ENCODE assay signal across 25 cellular contexts in the genomic region with DNA sequence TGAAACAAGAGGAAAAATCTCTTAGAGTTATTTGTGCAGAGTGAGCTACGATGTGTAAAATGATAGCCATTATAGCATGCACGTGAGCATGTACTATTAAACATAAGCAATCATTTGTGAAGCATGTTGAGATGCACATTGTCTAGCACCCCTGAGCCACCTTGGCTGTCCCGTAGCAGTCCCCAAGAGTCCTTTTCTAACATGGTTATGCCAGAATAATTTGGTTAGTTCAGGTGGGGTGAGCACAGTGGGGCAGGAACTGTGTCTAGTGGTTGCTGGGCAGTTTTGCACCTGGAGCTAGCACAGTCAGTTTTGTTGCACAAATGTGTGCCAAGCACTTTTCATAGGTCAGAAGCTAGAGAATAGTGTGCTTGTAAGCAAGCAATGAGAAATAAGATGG.
DNase-seq lines count a peak whose midpoint lies in the region; ATAC-seq and TF ChIP-seq lines count a peak whose summit lies in the region.
"Had no signal": no experiment of that assay in that cellular context is flagged by ENCODE, and none has a peak within 500 bp of the region (broad histone marks: within the 10 kb centered on the region; RNA-seq: fewer than 3 reads in every experiment).

No MANE protein-coding gene starts in this region.

- peak overlapping the region; percentile 83 for H3K27ac Mint-ChIP-seq in CD4-positive, alpha-beta T cell
- H3K27ac Mint-ChIP-seq in CD8-positive, alpha-beta memory T cell: peak overlapping the region; percentile 77 to 99 (median 98)
- peak overlapping the region; percentile 90 for H3K27ac Mint-ChIP-seq in activated T-helper 2 cell treated with anti-CD3 and anti-CD28 coated beads, Interferon-gamma antibody, Interleukin-2, Interleukin-4, amounts not matched to agents 10 μg/mL and 5 μg/mL and 100 μg/mL, durations not matched to agents 14 hours and 24 hours and 36 hours
- no peak overlapping the region for H3K27ac Mint-ChIP-seq in Calu3 (ENCODE audit: unreplicated experiment)
- H3K27ac Mint-ChIP-seq: CD4-positive, CD25-positive, alpha-beta regulatory T cell; mesothelial cell of epicardium had no signal

- CTCF ChIA-PET in CD4-positive, alpha-beta T cell (lab: Charles Lee): interaction anchor here (0.6 to 1.1 kb wide), 3 partner anchors 18 to 312 kb away, joined by 3 read pairs; no protein-coding TSS in a partner anchor
- CTCF ChIA-PET in CD8-positive, alpha-beta memory T cell (lab: Charles Lee): interaction anchor here (1.0 to 3.4 kb wide), 6 partner anchors 17 to 817 kb away, joined by 3 to 20 read pairs (median 8); no protein-coding TSS in a partner anchor
- CTCF ChIA-PET in Calu3 (lab: Charles Lee): no interaction called here

- H3K36me3 ChIP-seq in CD8-positive, alpha-beta memory T cell (ENCODE audit: insufficient read depth, low read length): no peaks in the 10 kb centered on the region
- H3K36me3 ChIP-seq in testis (ENCODE audit: low read depth, missing control alignments): no peaks in the 10 kb centered on the region
- H3K36me3 ChIP-seq: ascending aorta, heart left ventricle, left lung, neutrophil, thyroid gland, WERI-Rb-1 had no signal

- peak overlapping the region; percentile 72 for H3K4me3 Mint-ChIP-seq in CD4-positive, alpha-beta T cell
- peak overlapping the region; percentile 84 to 93 (median 89) for H3K4me3 Mint-ChIP-seq in CD8-positive, alpha-beta memory T cell
- H3K4me3 Mint-ChIP-seq in activated T-helper 2 cell treated with anti-CD3 and anti-CD28 coated beads, Interferon-gamma antibody, Interleukin-2, Interleukin-4, amounts not matched to agents 10 μg/mL and 5 μg/mL and 100 μg/mL, durations not matched to agents 14 hours and 24 hours and 36 hours (ENCODE audit: low read depth): peak overlapping the region; percentile 89
- no peak overlapping the region for H3K4me3 Mint-ChIP-seq in Calu3 (ENCODE audit: low read depth, unreplicated experiment)
- H3K4me3 Mint-ChIP-seq: CD4-positive, CD25-positive, alpha-beta regulatory T cell; mesothelial cell of epicardium had no signal

- no peak for TF ChIP-seq POLR2A in testis (IDR thresholded peaks at IDR 0.05)

- 94 to 100% methylated on average over 3 of the region's 3 CpGs for WGBS in testis, 2 donors

- TF ChIP-seq CTCF in CD4-positive, alpha-beta T cell (IDR thresholded peaks at IDR 0.05): no peak
- TF ChIP-seq CTCF in testis (IDR thresholded peaks at IDR 0.05) (no peak), Calu3 (IDR thresholded peaks at IDR 0.05; ENCODE audit: unreplicated experiment) (no peak)

- H3K36me3 Mint-ChIP-seq in CD4-positive, alpha-beta T cell (ENCODE audit: low read depth): no peaks in the 10 kb centered on the region
- peaks cover 11 to 57% (median 26%) of the 10 kb centered on the region in 3 donors for H3K36me3 Mint-ChIP-seq in CD8-positive, alpha-beta memory T cell
- peaks cover 70% of the 10 kb centered on the region for H3K36me3 Mint-ChIP-seq in activated T-helper 2 cell treated with anti-CD3 and anti-CD28 coated beads, Interferon-gamma antibody, Interleukin-2, Interleukin-4, amounts not matched to agents 10 μg/mL and 5 μg/mL and 100 μg/mL, durations not matched to agents 14 hours and 24 hours and 36 hours (ENCODE audit: low read depth)
- no peaks in the 10 kb centered on the region for H3K36me3 Mint-ChIP-seq in Calu3 (ENCODE audit: insufficient read depth, unreplicated experiment)
- H3K36me3 Mint-ChIP-seq: CD4-positive, CD25-positive, alpha-beta regulatory T cell; mesothelial cell of epicardium had no signal

- no peaks in the 10 kb centered on the region for H3K9me3 ChIP-seq in CD4-positive, alpha-beta T cell (ENCODE audit: control insufficient read depth, low read length)
- no peaks in the 10 kb centered on the region for H3K9me3 ChIP-seq in CD8-positive, alpha-beta memory T cell (ENCODE audit: low read length)
- H3K9me3 ChIP-seq in mononuclear cell (ENCODE audit: low read depth, low read length) (no peaks in the 10 kb centered on the region), testis (no peaks in the 10 kb centered on the region)
- H3K9me3 ChIP-seq: ascending aorta, heart left ventricle, left lung, neutrophil, psoas muscle, thyroid gland had no signal

- no peak overlapping the region for H3K27ac ChIP-seq in CD4-positive, alpha-beta T cell (ENCODE audit: low read depth, low read length)
- peak overlapping the region; percentile 47 for H3K27ac ChIP-seq in CD8-positive, alpha-beta memory T cell (ENCODE audit: low read depth, low read length)
- H3K27ac ChIP-seq in testis: no peak overlapping the region
- H3K27ac ChIP-seq: ascending aorta, epithelial cell of prostate, left lung, neutrophil, psoas muscle, SK-N-MC, thyroid gland, WERI-Rb-1 had no signal

- H3K27me3 ChIP-seq in CD4-positive, alpha-beta T cell (ENCODE audit: control insufficient read depth, insufficient read depth, low read length): no peaks in the 10 kb centered on the region
- no peaks in the 10 kb centered on the region for H3K27me3 ChIP-seq in CD8-positive, alpha-beta memory T cell (ENCODE audit: insufficient read depth, low read length, poor library complexity, severe bottlenecking)
- no peaks in the 10 kb centered on the region for H3K27me3 ChIP-seq in mononuclear cell (ENCODE audit: insufficient read depth, low read length)
- no peaks in the 10 kb centered on the region for H3K27me3 ChIP-seq in testis
- H3K27me3 ChIP-seq: ascending aorta, heart left ventricle, left lung, thyroid gland had no signal

- peak overlapping the region; percentile 65 for H3K4me3 ChIP-seq in CD8-positive, alpha-beta memory T cell (ENCODE audit: low read length)
- H3K4me3 ChIP-seq in mononuclear cell (ENCODE audit: low read length) (peak overlapping the region; percentile 4), testis (no peak overlapping the region)
- H3K4me3 ChIP-seq: ascending aorta, K562, psoas muscle, SK-N-MC, thyroid gland had no signal

- H3K4me1 Mint-ChIP-seq in CD4-positive, alpha-beta T cell (ENCODE audit: low read depth): peaks cover 38% of the 10 kb centered on the region
- H3K4me1 Mint-ChIP-seq in CD8-positive, alpha-beta memory T cell: peaks cover 75 to 91% (median 78%) of the 10 kb centered on the region in 3 donors
- peaks cover 71% of the 10 kb centered on the region for H3K4me1 Mint-ChIP-seq in activated T-helper 2 cell treated with anti-CD3 and anti-CD28 coated beads, Interferon-gamma antibody, Interleukin-2, Interleukin-4, amounts not matched to agents 10 μg/mL and 5 μg/mL and 100 μg/mL, durations not matched to agents 14 hours and 24 hours and 36 hours (ENCODE audit: low read depth)
- peaks cover 13% of the 10 kb centered on the region for H3K4me1 Mint-ChIP-seq in Calu3 (ENCODE audit: low read depth, unreplicated experiment)
- H3K4me1 Mint-ChIP-seq: CD4-positive, CD25-positive, alpha-beta regulatory T cell had no signal

- H3K4me1 ChIP-seq in CD8-positive, alpha-beta memory T cell (ENCODE audit: insufficient read depth, low read length): peaks cover 40% of the 10 kb centered on the region
- H3K4me1 ChIP-seq in mononuclear cell (ENCODE audit: insufficient read depth, low read length) (peaks cover 8% of the 10 kb centered on the region), testis (no peaks in the 10 kb centered on the region)
- H3K4me1 ChIP-seq: ascending aorta, left lung, psoas muscle had no signal

- H3K9me3 Mint-ChIP-seq in CD4-positive, alpha-beta T cell: no peaks in the 10 kb centered on the region
- H3K9me3 Mint-ChIP-seq in CD8-positive, alpha-beta memory T cell: no peaks in the 10 kb centered on the region
- H3K9me3 Mint-ChIP-seq in activated T-helper 2 cell treated with anti-CD3 and anti-CD28 coated beads, Interferon-gamma antibody, Interleukin-2, Interleukin-4, amounts not matched to agents 10 μg/mL and 5 μg/mL and 100 μg/mL, durations not matched to agents 14 hours and 24 hours and 36 hours: peaks cover 2% of the 10 kb centered on the region
- no peaks in the 10 kb centered on the region for H3K9me3 Mint-ChIP-seq in Calu3 (ENCODE audit: low read depth, unreplicated experiment)
- H3K9me3 Mint-ChIP-seq: CD4-positive, CD25-positive, alpha-beta regulatory T cell; mesothelial cell of epicardium had no signal

- no peaks in the 10 kb centered on the region for H3K27me3 Mint-ChIP-seq in CD4-positive, alpha-beta T cell
- no peaks in the 10 kb centered on the region for H3K27me3 Mint-ChIP-seq in CD8-positive, alpha-beta memory T cell
- no peaks in the 10 kb centered on the region for H3K27me3 Mint-ChIP-seq in activated T-helper 2 cell treated with anti-CD3 and anti-CD28 coated beads, Interferon-gamma antibody, Interleukin-2, Interleukin-4, amounts not matched to agents 10 μg/mL and 5 μg/mL and 100 μg/mL, durations not matched to agents 14 hours and 24 hours and 36 hours (ENCODE audit: low read depth)
- H3K27me3 Mint-ChIP-seq in Calu3 (ENCODE audit: unreplicated experiment): no peaks in the 10 kb centered on the region

- POLR2A ChIA-PET in CD4-positive, alpha-beta T cell (lab: Charles Lee): interaction anchor here (1.0 to 3.4 kb wide), 3 partner anchors 18 to 954 kb away, joined by 3 to 34 read pairs (median 7); a partner anchor contains a TSS
- POLR2A ChIA-PET in CD8-positive, alpha-beta memory T cell (lab: Charles Lee): interaction anchor here (0.7 to 6.6 kb wide), 10 partner anchors 11 to 958 kb away, joined by 3 to 83 read pairs (median 5); a partner anchor contains a TSS

- ATAC-seq in CD4-positive, alpha-beta T cell (ENCODE audit: poor library complexity): no peak
- no peak for ATAC-seq in GM21360 (IDR thresholded peaks at IDR 0.05; ENCODE audit: unreplicated experiment)
- no peak for ATAC-seq in GM19463 (IDR thresholded peaks at IDR 0.05; ENCODE audit: unreplicated experiment)
- ATAC-seq: heart left ventricle, K562, left lung, psoas muscle had no signal

- no TSS peak for BruUV-seq in Calu3 (replicated peaks; lab: Mats Ljungman, UMichigan)

- DNase-seq in CD4-positive, alpha-beta T cell: no peak
- DNase-seq in CD8-positive, alpha-beta memory T cell: no peak
- DNase-seq in activated T-helper 2 cell treated with anti-CD3 and anti-CD28 coated beads, Interferon-gamma antibody, Interleukin-2, Interleukin-4, amounts not matched to agents 10 μg/mL and 5 μg/mL and 100 μg/mL, durations not matched to agents 14 hours and 24 hours and 36 hours (ENCODE audit: low spot score): no peak
- DNase-seq in testis (no peak), Calu3 (no peak)
- DNase-seq: activated gamma-delta T cell treated with Interleukin-2 at 50 U/mL for 16 hours; CD4-positive, CD25-positive, alpha-beta regulatory T cell; cerebellar nuclear complex; DMS79; heart left ventricle; left lung; NCI-H146; NCI-H524; psoas muscle; thyroid gland; WERI-Rb-1 had no signal

- intact Hi-C loops in CD4-positive, alpha-beta T cell (cut with DNase I, micrococcal nuclease): loop anchor here in 1 of 2 experiments (10.0 kb wide), 1 partner anchor 958 kb away; a partner anchor contains a TSS
- intact Hi-C loops in activated T-helper 2 cell treated with anti-CD3 and anti-CD28 coated beads, Interferon-gamma antibody, Interleukin-2, Interleukin-4, amounts not matched to agents 10 μg/mL and 5 μg/mL and 100 μg/mL, durations not matched to agents 14 hours and 24 hours and 36 hours (cut with micrococcal nuclease): loop anchor here (5.0 to 10.0 kb wide), 7 partner anchors 35 to 958 kb away; a partner anchor contains a TSS
- intact Hi-C loops in testis (cut with DNase I; ENCODE audit: low total_unique reads) (no loop called here), Calu3 (cut with micrococcal nuclease; ENCODE audit: unreplicated experiment) (loop anchor here (5.0 kb wide), 1 partner anchor 960 kb away; no protein-coding TSS in a partner anchor)

Comparison
In these comparisons a context has a peak if more than half of its experiments do, and no peak if none do; other contexts are left out.
1. H3K4me3 ChIP-seq: peak in CD8-positive, alpha-beta memory T cell (single experiment) and mononuclear cell (single experiment); none in testis (0 of 2).